In genomic region chr1:117671781-117672501, GRCh38 we compare ENCODE assay signal across 9 cellular contexts.
A peak's percentile ranks its signal among the peaks of the same experiment; 100 is the strongest.
DNase-seq lines count a peak whose midpoint lies in the region; ATAC-seq and TF ChIP-seq lines count a peak whose summit lies in the region.
"Had no signal": no experiment of that assay in that cellular context is flagged by ENCODE, and none has a peak within 500 bp of the region (broad histone marks: within the 10 kb centered on the region; RNA-seq: fewer than 3 reads in every experiment).

No MANE protein-coding gene starts in this region.

- no peaks in the 10 kb centered on the region for H4K20me1 ChIP-seq in OCI-LY3 (ENCODE audit: insufficient read depth, low read length)

- H3K9me3 Mint-ChIP-seq in activated CD4-positive, alpha-beta memory T cell treated with anti-CD3 and anti-CD28 coated beads, Interleukin-2, amount 10 ng/mL, durations not matched to agents 7 days and 5 days, result peaks cover 1% of the 10 kb centered on the region

- WGBS in gastroesophageal sphincter (ENCODE audit: low coverage in 1 of 2), 2 donors, result 63% methylated on average over 4 of the region's 6 CpGs; no CpG with 5 or more reads in 1 of the 2 donors

- H3K36me3 Mint-ChIP-seq in activated CD4-positive, alpha-beta memory T cell treated with anti-CD3 and anti-CD28 coated beads, Interleukin-2, amount 10 ng/mL, durations not matched to agents 7 days and 5 days (ENCODE audit: low read depth), result peaks cover 7% of the 10 kb centered on the region

- H3K4me3 Mint-ChIP-seq in activated CD4-positive, alpha-beta memory T cell treated with anti-CD3 and anti-CD28 coated beads, Interleukin-2, amount 10 ng/mL, durations not matched to agents 7 days and 5 days, result no peak overlapping the region

- H3K4me1 Mint-ChIP-seq in activated CD4-positive, alpha-beta memory T cell treated with anti-CD3 and anti-CD28 coated beads, Interleukin-2, amount 10 ng/mL, durations not matched to agents 7 days and 5 days, result peaks cover 39% of the 10 kb centered on the region

- no peak for TF ChIP-seq POLR2A in gastroesophageal sphincter (IDR thresholded peaks at IDR 0.05)

- no peak overlapping the region for H3K4me3 ChIP-seq in OCI-LY3 (ENCODE audit: low read length)
- no peak overlapping the region for H3K4me3 ChIP-seq in gastroesophageal sphincter

- no peak for TF ChIP-seq EP300 in gastroesophageal sphincter (IDR thresholded peaks at IDR 0.05)

- no peak overlapping the region for H3K27ac Mint-ChIP-seq in activated CD4-positive, alpha-beta memory T cell treated with anti-CD3 and anti-CD28 coated beads, Interleukin-2, amount 10 ng/mL, durations not matched to agents 7 days and 5 days

- H3K79me2 ChIP-seq in OCI-LY3 (ENCODE audit: low read length), result no peaks in the 10 kb centered on the region

- H3K9ac ChIP-seq in OCI-LY3 (ENCODE audit: low read length), result peak overlapping the region; percentile 48; the same call in 1 of the 2 replicates

- peak overlapping the region; percentile 88 for H3K4me2 ChIP-seq in OCI-LY3 (ENCODE audit: low read length)

- H3K36me3 ChIP-seq in OCI-LY3 (replicated peaks; ENCODE audit: low read depth, low read length) (no peaks in the 10 kb centered on the region), gastroesophageal sphincter (no peaks in the 10 kb centered on the region)

- no peak overlapping the region for H2AFZ ChIP-seq in OCI-LY3 (ENCODE audit: low read depth, low read length)

- H3K27ac ChIP-seq in OCI-LY3 (ENCODE audit: low read length), result no peak overlapping the region
- H3K27ac ChIP-seq in gastroesophageal sphincter, result peak overlapping the region in 1 of 4 donors; percentile 4

- H3K9me3 ChIP-seq in OCI-LY3 (ENCODE audit: insufficient read depth, low read length) (no peaks in the 10 kb centered on the region), gastroesophageal sphincter (no peaks in the 10 kb centered on the region)

- CTCF ChIA-PET in activated CD4-positive, alpha-beta memory T cell treated with anti-CD3 and anti-CD28 coated beads, Interleukin-2, amount 10 ng/mL, durations not matched to agents 7 days and 5 days (lab: Charles Lee), result interaction anchor here (1.2 to 7.0 kb wide), 2 partner anchors 86 to 137 kb away, joined by 3 to 112 read pairs; no protein-coding TSS in a partner anchor

- TF ChIP-seq CTCF in OCI-LY3 (IDR thresholded peaks at IDR 0.05; ENCODE audit: low read depth, low read length) (no peak), gastroesophageal sphincter (IDR thresholded peaks at IDR 0.05) (peak in 1 of 4 experiments; percentile 27)

- peaks cover 59% of the 10 kb centered on the region for H3K4me1 ChIP-seq in OCI-LY3 (ENCODE audit: low read length)
- H3K4me1 ChIP-seq in gastroesophageal sphincter, result peaks cover 0 to 21% (median 0%) of the 10 kb centered on the region in 3 donors

- no peaks in the 10 kb centered on the region for H3K27me3 Mint-ChIP-seq in activated CD4-positive, alpha-beta memory T cell treated with anti-CD3 and anti-CD28 coated beads, Interleukin-2, amount 10 ng/mL, durations not matched to agents 7 days and 5 days

- no peaks in the 10 kb centered on the region; the same call in 1 of the 2 replicates for H3K27me3 ChIP-seq in OCI-LY3 (ENCODE audit: low read depth, low read length)
- H3K27me3 ChIP-seq in gastroesophageal sphincter, result no peaks in the 10 kb centered on the region

- POLR2A ChIA-PET in activated CD4-positive, alpha-beta memory T cell treated with anti-CD3 and anti-CD28 coated beads, Interleukin-2, amount 10 ng/mL, durations not matched to agents 7 days and 5 days (lab: Charles Lee), result interaction anchor here (1.2 to 1.3 kb wide), 2 partner anchors 13 to 16 kb away, joined by 3 to 4 read pairs; no protein-coding TSS in a partner anchor

- peak; percentile 71 for ATAC-seq in gastroesophageal sphincter
- no peak for ATAC-seq in HG03432 (IDR thresholded peaks at IDR 0.05; ENCODE audit: unreplicated experiment)
- ATAC-seq in HG03571 (IDR thresholded peaks at IDR 0.05; ENCODE audit: unreplicated experiment), result no peak

- DNase-seq in GM03348 (ENCODE audit: low spot score), result peak; percentile 65
- DNase-seq in pons (ENCODE audit: low spot score), result peak; percentile 53
- DNase-seq in AG08396 (ENCODE audit: low spot score), result no peak
- no peak for DNase-seq in activated CD4-positive, alpha-beta memory T cell treated with anti-CD3 and anti-CD28 coated beads, Interleukin-2, amount 10 ng/mL, durations not matched to agents 7 days and 5 days
- DNase-seq: KG1 had no signal

Comparison
In these comparisons a context has a peak if more than half of its experiments do, and no peak if none do; other contexts are left out.
1. DNase-seq: peak in GM03348 (single experiment) and pons (single experiment); none in AG08396 (single experiment) and activated CD4-positive, alpha-beta memory T cell treated with anti-CD3 and anti-CD28 coated beads, Interleukin-2, amount 10 ng/mL, durations not matched to agents 7 days and 5 days (single experiment).